In genomic region chr11:32610926-32611325, GRCh38 we compare ENCODE assay signal across 17 cellular contexts. TPM values are rescaled to one million over a fixed set of nuclear protein-coding genes. Genes with fewer than 3 reads are reported as not detected.
DNase-seq lines count a peak whose midpoint lies in the region; ATAC-seq and TF ChIP-seq lines count a peak whose summit lies in the region.
"Had no signal": no experiment of that assay in that cellular context is flagged by ENCODE, and none has a peak within 500 bp of the region (broad histone marks: within the 10 kb centered on the region; RNA-seq: fewer than 3 reads in every experiment).

No MANE protein-coding gene starts in this region.

- H3K27me3 Mint-ChIP-seq in activated CD8-positive, alpha-beta T cell treated with anti-CD3 and anti-CD28 coated beads, Interleukin-2, amount 10 ng/mL, durations not matched to agents 7 days and 5 days (ENCODE audit: low read depth): no peaks in the 10 kb centered on the region
- H3K27me3 Mint-ChIP-seq: B cell had no signal

- no peak overlapping the region for H3K4me3 Mint-ChIP-seq in activated CD8-positive, alpha-beta T cell treated with anti-CD3 and anti-CD28 coated beads, Interleukin-2, amount 10 ng/mL, durations not matched to agents 7 days and 5 days
- H3K4me3 Mint-ChIP-seq: B cell; CD8-positive, alpha-beta T cell had no signal

- H3K4me3 ChIP-seq in AG10803 (ENCODE audit: low read length): no peak overlapping the region
- no peak overlapping the region for H3K4me3 ChIP-seq in skeletal muscle cell (ENCODE audit: low read depth, low read length)
- H3K4me3 ChIP-seq: A549; BLaER1 treated with 17β-estradiol and CSF1 and Interleukin-3, amounts not matched to agents 10 nM and 100 nM; GM23248; HAP-1; K562 had no signal

- H3K9me3 Mint-ChIP-seq in activated CD8-positive, alpha-beta T cell treated with anti-CD3 and anti-CD28 coated beads, Interleukin-2, amount 10 ng/mL, durations not matched to agents 7 days and 5 days (ENCODE audit: insufficient read depth): no peaks in the 10 kb centered on the region

- H3K36me3 Mint-ChIP-seq in activated CD8-positive, alpha-beta T cell treated with anti-CD3 and anti-CD28 coated beads, Interleukin-2, amount 10 ng/mL, durations not matched to agents 7 days and 5 days (ENCODE audit: low read depth): peaks cover 25% of the 10 kb centered on the region

- no peak overlapping the region for H3K27ac Mint-ChIP-seq in activated CD8-positive, alpha-beta T cell treated with anti-CD3 and anti-CD28 coated beads, Interleukin-2, amount 10 ng/mL, durations not matched to agents 7 days and 5 days
- H3K27ac Mint-ChIP-seq: B cell; CD8-positive, alpha-beta T cell had no signal

- TF ChIP-seq CTCF in AG10803 (conservative IDR thresholded peaks at IDR 0.05; ENCODE audit: low read length): no peak

- POLR2A ChIA-PET in activated CD8-positive, alpha-beta T cell treated with anti-CD3 and anti-CD28 coated beads, Interleukin-2, amount 10 ng/mL, durations not matched to agents 7 days and 5 days (lab: Charles Lee): no interaction called here

- ATAC-seq in GM21515 (IDR thresholded peaks at IDR 0.05; ENCODE audit: unreplicated experiment) (no peak), GM21717 (IDR thresholded peaks at IDR 0.05; ENCODE audit: unreplicated experiment) (no peak)
- no peak for ATAC-seq in activated CD8-positive, alpha-beta T cell treated with anti-CD3 and anti-CD28 coated beads, Interleukin-2, amount 10 ng/mL, durations not matched to agents 7 days and 5 days
- ATAC-seq: A549; CD8-positive, alpha-beta T cell; K562 had no signal

- H3K4me1 Mint-ChIP-seq in activated CD8-positive, alpha-beta T cell treated with anti-CD3 and anti-CD28 coated beads, Interleukin-2, amount 10 ng/mL, durations not matched to agents 7 days and 5 days (ENCODE audit: low read depth): no peaks in the 10 kb centered on the region
- H3K4me1 Mint-ChIP-seq: B cell had no signal

- CTCF ChIA-PET in activated CD8-positive, alpha-beta T cell treated with anti-CD3 and anti-CD28 coated beads, Interleukin-2, amount 10 ng/mL, durations not matched to agents 7 days and 5 days (lab: Charles Lee): no interaction called here

- DNase-seq in AG10803 (ENCODE audit: low read depth): peak; percentile 65
- DNase-seq in SK-N-DZ (ENCODE audit: low spot score): peak; percentile 37
- DNase-seq in left kidney (ENCODE audit: low read depth, low spot score): peak; percentile 59
- peak; percentile 4 for DNase-seq in skeletal muscle cell (ENCODE audit: low read depth)
- DNase-seq in activated CD8-positive, alpha-beta T cell treated with anti-CD3 and anti-CD28 coated beads, Interleukin-2, amount 10 ng/mL, durations not matched to agents 7 days and 5 days: no peak
- DNase-seq: Calu3; CD8-positive, alpha-beta T cell; DND-41; GM23248; IMR-90 had no signal

RNA-seq across cellular contexts. Expression of gene EIF3M, which starts 27.3 kb away (rescaled TPM):
- 718 and 784 TPM in 2 replicates for polyA plus RNA-seq in SK-N-DZ (2014; cell fraction: cytosol; rRNA removed)
- polyA plus RNA-seq in SK-N-DZ (2014; cell fraction: nucleus; rRNA removed): 602 and 704 TPM in 2 replicates
- 100 to 1,000 TPM; 226 to 229 TPM for total RNA-seq in activated CD8-positive, alpha-beta T cell treated with anti-CD3 and anti-CD28 coated beads, Interleukin-2, amount 10 ng/mL, durations not matched to agents 7 days and 5 days
